ENCODE assay signal across 11 cellular contexts in genomic region chr17:60887607-60888028, GRCh38.
A peak's percentile ranks its signal among the peaks of the same experiment; 100 is the strongest.
DNase-seq lines count a peak whose midpoint lies in the region; ATAC-seq, FAIRE-seq and TF ChIP-seq lines count a peak whose summit lies in the region.
"Had no signal": no experiment of that assay in that cellular context is flagged by ENCODE, and none has a peak within 500 bp of the region (broad histone marks: within the 10 kb centered on the region; RNA-seq: fewer than 3 reads in every experiment).

No MANE protein-coding gene starts in this region.

- TF ChIP-seq RAD21 in A549 (conservative IDR thresholded peaks at IDR 0.05 in 1 of 2, IDR thresholded peaks at IDR 0.05 in 1 of 2) (no peak), HepG2 (CRISPR knock-in tag; IDR thresholded peaks at IDR 0.05) (no peak)

- H3K36me3 Mint-ChIP-seq in activated naive CD8-positive, alpha-beta T cell = no peaks in the 10 kb centered on the region

- TF ChIP-seq POLR2A in A549 (IDR thresholded peaks at IDR 0.05; ENCODE audit: low read length) (no peak), HepG2 (IDR thresholded peaks at IDR 0.05; ENCODE audit: insufficient read depth in 1 of 2, low read depth in 2 of 2, low read length in 2 of 2) (no peak)

- TF ChIP-seq CTCF in A549 (IDR thresholded peaks at IDR 0.05) (no peak), HepG2 (CRISPR knock-in tag; IDR thresholded peaks at IDR 0.05) (no peak)

- no peaks in the 10 kb centered on the region for H3K79me2 ChIP-seq in HepG2 (ENCODE audit: insufficient read depth, low read length)

- intact Hi-C loops in HepG2 (cut with micrococcal nuclease; ENCODE audit: unreplicated experiment) = no loop called here

- peak overlapping the region; percentile 85 to 94 for H3K27ac ChIP-seq in A549
- H3K27ac ChIP-seq in HepG2 (ENCODE audit: extremely low read length, insufficient read depth, low read length) = peak overlapping the region; percentile 48
- H3K27ac ChIP-seq: uterus had no signal

- peak overlapping the region; percentile 80 for H3K4me3 Mint-ChIP-seq in activated naive CD8-positive, alpha-beta T cell

- TF ChIP-seq EP300 in A549 (IDR thresholded peaks at IDR 0.05) (no peak), HepG2 (IDR thresholded peaks at IDR 0.05; ENCODE audit: low read depth in 2 of 2, low read length in 2 of 2) (no peak), HepG2 (CRISPR knock-in tag; IDR thresholded peaks at IDR 0.05; ENCODE audit: borderline replicate concordance) (no peak)

- ATAC-seq in A549 = peak in 1 of 2 experiments; percentile 39; a peak in 3 of 6 replicates
- ATAC-seq in HepG2 = no peak
- ATAC-seq: left lobe of liver had no signal

- CTCF ChIA-PET in A549 (lab: Yijun Ruan, JAX) = no interaction called here
- CTCF ChIA-PET in HepG2 (lab: Yijun Ruan, JAX; ENCODE audit: low intra/inter-chr PET ratio, low total read pairs) = no interaction called here

- H3K4me1 ChIP-seq in A549 (peaks cover 21% of the 10 kb centered on the region), ES-I3 (ENCODE audit: insufficient read depth, low read length) (peaks cover 8% of the 10 kb centered on the region; the same call in 1 of the 2 replicates), HepG2 (ENCODE audit: insufficient read depth, low read length) (0 out of 2 replicates have a peak, but pooled peaks cover 7% of the 10 kb centered on the region)
- H3K4me1 ChIP-seq: uterus had no signal

- H3K4me3 ChIP-seq in A549 = peak overlapping the region; percentile 47
- peak overlapping the region; percentile 6 to 55 (median 39); a peak in 5 of 6 replicates for H3K4me3 ChIP-seq in HepG2 (replicated peaks in 1 of 3; ENCODE audit: insufficient read depth in 1 of 3, low read depth in 2 of 3, low read length in 3 of 3)
- H3K4me3 ChIP-seq: uterus had no signal

- POLR2A ChIA-PET in A549 (lab: Yijun Ruan, JAX) (interaction anchor here (0.5 to 1.5 kb wide), 2 partner anchors 57 to 512 kb away, joined by 3 to 4 read pairs; partner anchors contain the start of gene TBX2), HepG2 (lab: Yijun Ruan, JAX) (no interaction called here)

- no peaks in the 10 kb centered on the region for H3K4me1 Mint-ChIP-seq in activated naive CD8-positive, alpha-beta T cell (ENCODE audit: low read depth)

- H3K36me3 ChIP-seq in ES-I3 (ENCODE audit: insufficient read depth, low read length) (no peaks in the 10 kb centered on the region), HepG2 (replicated peaks in 1 of 2; ENCODE audit: control insufficient read depth in 1 of 2, insufficient read depth in 2 of 2, low read length in 2 of 2) (no peaks in the 10 kb centered on the region)
- H3K36me3 ChIP-seq: uterus had no signal

- no peaks in the 10 kb centered on the region for H3K9me3 ChIP-seq in A549
- no peaks in the 10 kb centered on the region for H3K9me3 ChIP-seq in ES-I3 (ENCODE audit: control insufficient read depth, insufficient read depth, low read length)
- no peaks in the 10 kb centered on the region for H3K9me3 ChIP-seq in HepG2 (ENCODE audit: low read length)
- H3K9me3 ChIP-seq: uterus had no signal

- BruUV-seq in HepG2 (replicated peaks; lab: Mats Ljungman, UMichigan) = no TSS peak

- H3K27me3 ChIP-seq in HepG2 (ENCODE audit: control insufficient read depth in 1 of 2, insufficient read depth in 2 of 2, low read length in 2 of 2) = no peaks in the 10 kb centered on the region
- H3K27me3 ChIP-seq: uterus had no signal

- FAIRE-seq in A549 (lab: Jason Lieb, UNC) = peak; percentile 18
- FAIRE-seq in HepG2 (lab: Jason Lieb, UNC) = no peak

- peak overlapping the region; percentile 78 for H3K4me2 ChIP-seq in A549
- peak overlapping the region; percentile 44 for H3K4me2 ChIP-seq in HepG2 (ENCODE audit: low read depth, low read length)

- no peaks in the 10 kb centered on the region for H3K9me3 Mint-ChIP-seq in activated naive CD8-positive, alpha-beta T cell (ENCODE audit: low read depth)

- H3K27me3 Mint-ChIP-seq in activated naive CD8-positive, alpha-beta T cell = no peaks in the 10 kb centered on the region

- no peak overlapping the region for H3K27ac Mint-ChIP-seq in activated naive CD8-positive, alpha-beta T cell

- peak overlapping the region; percentile 62 for H3K9ac ChIP-seq in ES-I3 (ENCODE audit: low read depth, low read length)
- peak overlapping the region; percentile 46 for H3K9ac ChIP-seq in HepG2 (ENCODE audit: insufficient read depth, low read depth, low read length)

- no peak for DNase-seq in A549 (ENCODE audit: low read depth in 1 of 2, low spot score in 1 of 2)
- no peak for DNase-seq in HepG2 (ENCODE audit: low spot score)
- DNase-seq in stimulated activated CD4-positive, alpha-beta T cell treated with anti-CD3 and anti-CD28 coated beads, Interleukin-4, amount 100 ng/mL, for 1 hour = no peak
- DNase-seq in stimulated activated CD4-positive, alpha-beta T cell treated with anti-CD3 and anti-CD28 coated beads, Interleukin-1b, Interleukin-23, amount 100 ng/mL, for 48 hours = no peak
- no peak for DNase-seq in NAMALWA (ENCODE audit: low spot score)
- DNase-seq in activated effector memory CD4-positive, alpha-beta T cell treated with anti-CD3 and anti-CD28 coated beads, Interleukin-2, amount 50 U/mL, for 16 hours = no peak
- DNase-seq: effector CD8-positive, alpha-beta T cell; uterus had no signal

- H2AFZ ChIP-seq in HepG2 (ENCODE audit: low read length) = peak overlapping the region; percentile 18

- H4K20me1 ChIP-seq in HepG2 (ENCODE audit: insufficient read depth, low read length) = no peaks in the 10 kb centered on the region

- in situ Hi-C loops in HepG2 (cut with HindIII; ENCODE audit: extremely low pct_ligation_motif_present, low pct_unique_long_range_greater_than_20kb) = no loop called here

TF ChIP-seq in A549, 52 proteins besides CTCF, POLR2A, EP300 and RAD21:
- no peak for TF ChIP-seq ESRRA (IDR thresholded peaks at IDR 0.05; ENCODE audit: borderline replicate concordance, low read length)
- TF ChIP-seq CEBPB (IDR thresholded peaks at IDR 0.05) = peak; percentile 64 to 68
- no peak for TF ChIP-seq ZC3H11A (IDR thresholded peaks at IDR 0.05)
- TF ChIP-seq POLR2AphosphoS2 (conservative IDR thresholded peaks at IDR 0.05; ENCODE audit: low read length) = no peak
- TF ChIP-seq TP53 (CRISPR knock-in tag; IDR thresholded peaks at IDR 0.05) = no peak
- no peak for TF ChIP-seq SREBF2 (IDR thresholded peaks at IDR 0.05)
- TF ChIP-seq NPAS2 (CRISPR knock-in tag; IDR thresholded peaks at IDR 0.05; ENCODE audit: borderline replicate concordance) = no peak

TF ChIP-seq in HepG2, 621 proteins besides CTCF, POLR2A, EP300 and RAD21:
- TF ChIP-seq BATF2 (CRISPR knock-in tag; IDR thresholded peaks at IDR 0.05) = no peak
- TF ChIP-seq CBX1 (IDR thresholded peaks at IDR 0.05; ENCODE audit: low read depth) = no peak
- peak; percentile 60 for TF ChIP-seq CEBPG (CRISPR knock-in tag; IDR thresholded peaks at IDR 0.05)
- peak in 1 of 2 experiments; percentile 49; a peak in 1 of 4 replicates for TF ChIP-seq ATF4 (CRISPR knock-in tag; IDR thresholded peaks at IDR 0.05)
TF ChIP-seq in HepG2: peak in this region for 2.

Comparison
In these comparisons a context has a peak if more than half of its experiments do, and no peak if none do; other contexts are left out.
1. Of the 38 proteins assayed by ChIP-seq in both HepG2 and A549: peak only in HepG2: none; only in A549: CEBPB; in both: none; in neither: 37.